In genomic region chr7:116582806-116583444, GRCh38 we compare ENCODE assay signal across 10 cellular contexts. TPM values are rescaled to one million over a fixed set of nuclear protein-coding genes. Genes with fewer than 3 reads are reported as not detected.
DNase-seq lines count a peak whose midpoint lies in the region; ATAC-seq and TF ChIP-seq lines count a peak whose summit lies in the region.
"Had no signal": no experiment of that assay in that cellular context is flagged by ENCODE, and none has a peak within 500 bp of the region (broad histone marks: within the 10 kb centered on the region; RNA-seq: fewer than 3 reads in every experiment).

No MANE protein-coding gene starts in this region.

- peak; percentile 3 for TF ChIP-seq CTCF in epithelial cell of proximal tubule (conservative IDR thresholded peaks at IDR 0.05; ENCODE audit: low read depth, low read length)

- H3K27ac ChIP-seq in substantia nigra (ENCODE audit: low read depth, low read length, poor library complexity, severe bottlenecking): no peak overlapping the region

- DNase-seq in epithelial cell of proximal tubule (ENCODE audit: low read depth) (no peak), NCI-H748 treated with DMSO at 0.1 percent for 48 hours (lab: John Stamatoyannopoulos, UW) (no peak), pons (ENCODE audit: low spot score) (no peak), glomerular visceral epithelial cell (ENCODE audit: extremely low spot score) (no peak), substantia nigra (lab: John Stamatoyannopoulos, UW) (no peak)
- no peak for DNase-seq in stimulated activated naive B cell treated with anti-CD40 and anti-IgM and Interleukin-4, amounts not matched to agents 10 μg/mL and 1 μg/mL and 100 μg/mL, for 72 hours
- DNase-seq: NCI-H1694; stimulated activated CD8-positive, alpha-beta memory T cell treated with anti-CD3 and anti-CD28 coated beads, Interleukin-4, amount 100 ng/mL, for 48 hours had no signal

- H3K36me3 Mint-ChIP-seq in stimulated activated naive B cell treated with anti-CD40 and anti-IgM and Interleukin-4, amounts not matched to agents 10 μg/mL and 1 μg/mL and 100 μg/mL, for 72 hours: no peaks in the 10 kb centered on the region

- H3K27me3 Mint-ChIP-seq in stimulated activated naive B cell treated with anti-CD40 and anti-IgM and Interleukin-4, amounts not matched to agents 10 μg/mL and 1 μg/mL and 100 μg/mL, for 72 hours: no peaks in the 10 kb centered on the region

- H3K27ac Mint-ChIP-seq in stimulated activated naive B cell treated with anti-CD40 and anti-IgM and Interleukin-4, amounts not matched to agents 10 μg/mL and 1 μg/mL and 100 μg/mL, for 72 hours: peak overlapping the region; percentile 65

- ATAC-seq in GM19372 (IDR thresholded peaks at IDR 0.05; ENCODE audit: low read depth, unreplicated experiment) (peak; percentile 42), HG03442 (IDR thresholded peaks at IDR 0.05; ENCODE audit: unreplicated experiment) (peak; percentile 24)
- ATAC-seq in stimulated activated naive B cell treated with anti-CD40 and anti-IgM and Interleukin-4, amounts not matched to agents 10 μg/mL and 1 μg/mL and 100 μg/mL, for 72 hours (replicated peaks): peak; percentile 35 to 47

- no peak overlapping the region for H3K4me3 ChIP-seq in epithelial cell of proximal tubule (ENCODE audit: low read depth, low read length)

- peak overlapping the region; percentile 65 to 73 for H3K4me3 Mint-ChIP-seq in stimulated activated naive B cell treated with anti-CD40 and anti-IgM and Interleukin-4, amounts not matched to agents 10 μg/mL and 1 μg/mL and 100 μg/mL, for 72 hours

- H3K9me3 Mint-ChIP-seq in stimulated activated naive B cell treated with anti-CD40 and anti-IgM and Interleukin-4, amounts not matched to agents 10 μg/mL and 1 μg/mL and 100 μg/mL, for 72 hours: no peaks in the 10 kb centered on the region

- peaks cover 15 to 20% of the 10 kb centered on the region in 2 donors for H3K4me1 Mint-ChIP-seq in stimulated activated naive B cell treated with anti-CD40 and anti-IgM and Interleukin-4, amounts not matched to agents 10 μg/mL and 1 μg/mL and 100 μg/mL, for 72 hours

RNA-seq across cellular contexts. Expression of gene CAV1, which starts 58.1 kb away (rescaled TPM):
- 66.7 and 110 TPM in 2 replicates for total RNA-seq in epithelial cell of proximal tubule
